ENCODE assay signal across 8 cellular contexts in genomic region chr19:42252365-42253244, GRCh38. TPM values are rescaled to one million over a fixed set of nuclear protein-coding genes. Genes with fewer than 3 reads are reported as not detected.
A peak's percentile ranks its signal among the peaks of the same experiment; 100 is the strongest.
DNase-seq lines count a peak whose midpoint lies in the region; ATAC-seq and TF ChIP-seq lines count a peak whose summit lies in the region.

No MANE protein-coding gene starts in this region.

- H3K9ac ChIP-seq in duodenal mucosa (ENCODE audit: low read depth in 1 of 2, low read length in 2 of 2), result peak overlapping the region; percentile 82 to 84

- H3K4me3 ChIP-seq in GM12864 (ENCODE audit: low read depth, low read length), result peak overlapping the region; percentile 59
- peak overlapping the region; percentile 83 for H3K4me3 ChIP-seq in PC-9
- peak overlapping the region; percentile 83 to 86 for H3K4me3 ChIP-seq in duodenal mucosa (ENCODE audit: low read depth in 1 of 2, low read length in 2 of 2)
- H3K4me3 ChIP-seq in thoracic aorta, result peak overlapping the region; percentile 99

- peaks cover 13% of the 10 kb centered on the region for H3F3A ChIP-seq in PC-9 (ENCODE audit: insufficient read depth, low read depth)

- intact Hi-C loops in PC-9 (cut with micrococcal nuclease; ENCODE audit: unreplicated experiment), result loop anchor here (1.0 kb wide), 1 partner anchor 8 kb away; no protein-coding TSS in a partner anchor

- H3K9me3 ChIP-seq in PC-9 (ENCODE audit: insufficient read depth, low read depth) (no peaks in the 10 kb centered on the region), duodenal mucosa (ENCODE audit: control insufficient read depth in 1 of 2, low read length in 2 of 2) (no peaks in the 10 kb centered on the region), thoracic aorta (no peaks in the 10 kb centered on the region)

- no peaks in the 10 kb centered on the region for H3K36me3 ChIP-seq in PC-9 (ENCODE audit: low read depth)
- H3K36me3 ChIP-seq in duodenal mucosa (ENCODE audit: control insufficient read depth in 1 of 2, insufficient read depth in 2 of 2, low read length in 2 of 2), result peaks cover 6 to 19% of the 10 kb centered on the region in 2 donors
- peaks cover 13% of the 10 kb centered on the region for H3K36me3 ChIP-seq in thoracic aorta

- no peaks in the 10 kb centered on the region for H3K27me3 ChIP-seq in PC-9 (ENCODE audit: insufficient read depth, low read depth)
- H3K27me3 ChIP-seq in duodenal mucosa (ENCODE audit: control insufficient read depth in 1 of 2, insufficient read depth in 2 of 2, low read length in 2 of 2), result no peaks in the 10 kb centered on the region
- H3K27me3 ChIP-seq in thoracic aorta (replicated peaks; ENCODE audit: insufficient read depth), result no peaks in the 10 kb centered on the region

- H3K27ac ChIP-seq in PC-9 (no peak overlapping the region), duodenal mucosa (ENCODE audit: low read depth, low read length) (peak overlapping the region; percentile 89), thoracic aorta (peak overlapping the region; percentile 89 to 99)

- CTCF ChIA-PET in PC-9 (lab: Charles Lee), result no interaction called here

- no peak for DNase-seq in GM12864 (ENCODE audit: low read depth)
- no peak for DNase-seq in PC-9
- peak; percentile 41 to 44 for DNase-seq in lung microvascular endothelial cell (ENCODE audit: low read depth in 2 of 2)
- DNase-seq in thoracic aorta (ENCODE audit: low spot score), result no peak
- DNase-seq in NCI-H1694 treated with DMSO at 0.1 percent for 48 hours (lab: John Stamatoyannopoulos, UW), result no peak

- H2AFZ ChIP-seq in PC-9, result peak overlapping the region; percentile 70

- ATAC-seq in thoracic aorta (ENCODE audit: insufficient number of reproducible peaks, low FRiP score, low read depth) (no peak), HG03139 (IDR thresholded peaks at IDR 0.05; ENCODE audit: unreplicated experiment) (no peak), HG03196 (IDR thresholded peaks at IDR 0.05; ENCODE audit: unreplicated experiment) (no peak)

- H4K20me1 ChIP-seq in PC-9 (ENCODE audit: insufficient read depth), result peaks cover 14% of the 10 kb centered on the region; the same call in 1 of the 2 replicates

- BruUV-seq in PC-9 (replicated peaks; lab: Mats Ljungman, UMichigan), result TSS peak; percentile 43

- TF ChIP-seq CTCF in GM12864 (IDR thresholded peaks at IDR 0.05; ENCODE audit: low read depth, low read length, missing control alignments) (no peak), PC-9 (conservative IDR thresholded peaks at IDR 0.05) (no peak), thoracic aorta (IDR thresholded peaks at IDR 0.05) (no peak)

- H3K9me2 ChIP-seq in PC-9 (ENCODE audit: insufficient read depth), result no peaks in the 10 kb centered on the region

- peaks cover 35% of the 10 kb centered on the region for H3K79me2 ChIP-seq in PC-9 (ENCODE audit: low read depth)

- H3K4me2 ChIP-seq in PC-9, result peak overlapping the region; percentile 81

- H3K4me1 ChIP-seq in PC-9 (replicated peaks; ENCODE audit: insufficient read depth) (peaks cover 6% of the 10 kb centered on the region), duodenal mucosa (ENCODE audit: control insufficient read depth in 1 of 2, insufficient read depth in 2 of 2, low read length in 2 of 2) (peaks cover 32 to 40% of the 10 kb centered on the region in 2 donors), thoracic aorta (ENCODE audit: control insufficient read depth in 1 of 2, low read depth in 2 of 2) (peaks cover 29 to 50% of the 10 kb centered on the region in 2 donors)

- POLR2A ChIA-PET in PC-9 (lab: Charles Lee; ENCODE audit: unreplicated experiment), result no interaction called here

RNA-seq across cellular contexts. Expression of gene ERF, which starts 2.3 kb away (rescaled TPM):
- total RNA-seq in PC-9 (2021), result 57.4 and 79.1 TPM in 2 replicates
- 17.9 and 19.2 TPM in 2 replicates for total RNA-seq in lung microvascular endothelial cell
- 10 to 100 TPM; 46.6 to 49.8 TPM for total RNA-seq in thoracic aorta

RNA-seq across cellular contexts. Expression of gene GSK3A, which starts 10.2 kb away (rescaled TPM):
- 37.4 and 44.6 TPM in 2 replicates for total RNA-seq in PC-9 (2021)
- 8.3 and 11.3 TPM in 2 replicates for total RNA-seq in lung microvascular endothelial cell
- total RNA-seq in thoracic aorta, result 10 to 100 TPM; 23.7 to 26.9 TPM

RNA-seq across cellular contexts. Expression of gene CIC, which starts 16.4 kb away (rescaled TPM):
- total RNA-seq in PC-9 (2021) (58.1 and 60.7 TPM in 2 replicates), lung microvascular endothelial cell (9.3 and 10.0 TPM in 2 replicates), thoracic aorta (100 to 1,000 TPM in 1 of 2 donors, 10 to 100 TPM in 1; 57.1 to 112 TPM)

RNA-seq across cellular contexts. Expression of gene ZNF526, which starts 32.5 kb away (rescaled TPM):
- 13.4 and 13.9 TPM in 2 replicates for total RNA-seq in PC-9 (2021)
- total RNA-seq in lung microvascular endothelial cell, result 4.6 and 6.5 TPM in 2 replicates
- 10 to 100 TPM in 1 of 2 donors, 1 to 10 TPM in 1; 7.9 to 10.3 TPM for total RNA-seq in thoracic aorta

RNA-seq across cellular contexts. Expression of gene DEDD2, which starts 35.1 kb away (rescaled TPM):
- total RNA-seq in PC-9 (2021) (45.6 and 49.6 TPM in 2 replicates), lung microvascular endothelial cell (15.0 and 18.3 TPM in 2 replicates), thoracic aorta (10 to 100 TPM; 21.7 to 33.2 TPM)

Comparison
In these comparisons a context has a peak if more than half of its experiments do, and no peak if none do; other contexts are left out.
1. DNase-seq: peak in lung microvascular endothelial cell (2 of 2); none in GM12864 (single experiment), PC-9 (0 of 2), thoracic aorta (single experiment) and NCI-H1694 treated with DMSO at 0.1 percent for 48 hours (single experiment).
2. Peak in every context shown above with its lines, with median percentiles within 50 percentile points of each other: H3K4me3 ChIP-seq.